ENCODE assay signal across 1 cellular context in the genomic region with DNA sequence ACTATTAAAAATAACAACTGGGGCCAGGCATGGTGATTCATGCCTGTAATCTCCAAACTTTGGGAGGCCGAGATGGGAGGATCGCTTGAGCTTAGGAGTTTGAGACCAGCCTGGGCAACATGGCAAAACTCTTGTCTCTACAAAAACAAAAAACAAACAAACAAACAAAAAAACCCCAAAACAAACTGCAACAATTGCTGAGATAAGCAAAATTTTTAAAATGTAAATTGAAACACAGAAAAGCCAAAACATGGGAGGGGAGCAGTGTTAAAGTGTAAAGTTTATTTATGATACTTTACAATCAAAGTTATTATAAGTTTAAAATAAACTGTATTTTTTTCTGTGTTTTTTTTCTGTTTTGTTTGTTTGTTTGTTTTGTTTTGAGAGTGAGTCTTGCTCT.
TF ChIP-seq lines count a peak whose summit lies in the region.

No MANE protein-coding gene starts in this region.

TF ChIP-seq in A549, 52 proteins besides CTCF, POLR2A, EP300 and RAD21 (continued from another document):
- TF ChIP-seq, protein P1, sequence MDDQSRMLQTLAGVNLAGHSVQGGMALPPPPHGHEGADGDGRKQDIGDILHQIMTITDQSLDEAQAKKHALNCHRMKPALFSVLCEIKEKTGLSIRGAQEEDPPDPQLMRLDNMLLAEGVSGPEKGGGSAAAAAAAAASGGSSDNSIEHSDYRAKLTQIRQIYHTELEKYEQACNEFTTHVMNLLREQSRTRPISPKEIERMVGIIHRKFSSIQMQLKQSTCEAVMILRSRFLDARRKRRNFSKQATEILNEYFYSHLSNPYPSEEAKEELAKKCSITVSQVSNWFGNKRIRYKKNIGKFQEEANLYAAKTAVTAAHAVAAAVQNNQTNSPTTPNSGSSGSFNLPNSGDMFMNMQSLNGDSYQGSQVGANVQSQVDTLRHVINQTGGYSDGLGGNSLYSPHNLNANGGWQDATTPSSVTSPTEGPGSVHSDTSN (IDR thresholded peaks at IDR 0.05): no peak
